Comparison of ENCODE assay signal across 14 cellular contexts in the genomic region with DNA sequence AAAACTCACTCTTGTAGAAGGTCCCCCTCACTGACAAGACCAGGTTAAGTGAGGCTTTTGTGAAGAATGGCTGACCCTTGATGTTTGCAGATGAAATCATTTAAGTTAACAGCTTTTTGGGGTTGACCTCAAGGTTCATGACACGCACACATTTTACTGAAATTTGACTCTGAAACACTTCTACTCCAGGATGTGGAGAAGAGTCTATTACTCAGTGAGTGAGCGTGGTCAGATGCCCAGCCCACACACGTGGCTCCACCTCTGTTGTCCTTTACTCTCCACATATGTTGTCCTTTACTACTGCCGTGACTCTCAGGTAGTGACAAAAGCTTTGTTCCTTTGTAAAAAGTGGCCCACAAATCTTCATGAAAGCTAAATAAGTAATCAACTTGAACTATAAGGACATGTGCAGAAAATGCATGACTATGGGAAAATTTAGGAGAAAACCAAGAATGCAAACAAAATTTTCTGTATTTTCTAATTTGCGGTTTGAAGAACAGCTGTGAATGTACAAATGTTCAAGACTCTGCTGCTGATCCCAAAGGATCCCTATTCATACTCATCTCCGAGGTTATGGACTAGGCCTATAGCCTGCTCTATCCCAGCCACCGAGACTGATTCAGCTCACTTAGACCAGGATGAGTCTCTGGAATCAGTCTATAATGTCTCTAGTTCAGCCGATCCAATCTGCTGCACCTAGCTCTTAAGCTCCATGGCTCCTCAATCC. TPM values are rescaled to one million over a fixed set of nuclear protein-coding genes. Genes with fewer than 3 reads are reported as not detected.
DNase-seq lines count a peak whose midpoint lies in the region; ATAC-seq lines count a peak whose summit lies in the region.
"Had no signal": no experiment of that assay in that cellular context is flagged by ENCODE, and none has a peak within 500 bp of the region (broad histone marks: within the 10 kb centered on the region; RNA-seq: fewer than 3 reads in every experiment).

No MANE protein-coding gene starts in this region.

- WGBS in aorta, 2 donors, result 93 to 95% methylated on average over 8 of the region's 8 CpGs

- H3K4me3 Mint-ChIP-seq in T-helper 1 cell treated with Interleukin-12 subunit alpha and Interleukin-12 subunit beta and Interleukin-4 antibody, amounts not matched to agents 30 μg/mL and 1 μg/mL, for 36 hours, result no peak overlapping the region

- intact Hi-C loops in aorta (cut with DNase I), result no loop called here

- H3K36me3 ChIP-seq in aorta (ENCODE audit: control insufficient read depth in 1 of 2, insufficient read depth in 2 of 2, low read length in 1 of 2), result no peaks in the 10 kb centered on the region

- DNase-seq in AG08396 (ENCODE audit: low spot score) (peak; percentile 14), GM04504 (ENCODE audit: low read depth) (peak; percentile 76), fibroblast of gingiva (ENCODE audit: low read depth) (peak; percentile 7), aorta (no peak)
- DNase-seq: activated naive CD4-positive, alpha-beta T cell treated with anti-CD3 and anti-CD28 coated beads, Interleukin-2, amount 50 U/mL, for 16 hours; CD8-positive, alpha-beta memory T cell; NCI-H1092; NCI-H510A; Right ventricle myocardium superior had no signal

- H3K9me3 Mint-ChIP-seq in T-helper 1 cell treated with Interleukin-12 subunit alpha and Interleukin-12 subunit beta and Interleukin-4 antibody, amounts not matched to agents 30 μg/mL and 1 μg/mL, for 36 hours, result no peaks in the 10 kb centered on the region
- H3K9me3 Mint-ChIP-seq: CD8-positive, alpha-beta memory T cell had no signal

- H3K27ac Mint-ChIP-seq in T-helper 1 cell treated with Interleukin-12 subunit alpha and Interleukin-12 subunit beta and Interleukin-4 antibody, amounts not matched to agents 30 μg/mL and 1 μg/mL, for 36 hours, result peak overlapping the region; percentile 52

- H3K27me3 Mint-ChIP-seq in T-helper 1 cell treated with Interleukin-12 subunit alpha and Interleukin-12 subunit beta and Interleukin-4 antibody, amounts not matched to agents 30 μg/mL and 1 μg/mL, for 36 hours (ENCODE audit: low read depth), result no peaks in the 10 kb centered on the region
- H3K27me3 Mint-ChIP-seq: CD8-positive, alpha-beta memory T cell had no signal

- no peaks in the 10 kb centered on the region for H3K9me3 ChIP-seq in aorta (ENCODE audit: control insufficient read depth, low read length)

- no peaks in the 10 kb centered on the region for H3K27me3 ChIP-seq in aorta (ENCODE audit: control insufficient read depth in 1 of 2, insufficient read depth in 2 of 2, low read length in 1 of 2)

- H3K4me1 Mint-ChIP-seq in T-helper 1 cell treated with Interleukin-12 subunit alpha and Interleukin-12 subunit beta and Interleukin-4 antibody, amounts not matched to agents 30 μg/mL and 1 μg/mL, for 36 hours (ENCODE audit: low read depth), result peaks cover 19% of the 10 kb centered on the region

- no peaks in the 10 kb centered on the region for H3K4me1 ChIP-seq in aorta (ENCODE audit: control insufficient read depth in 1 of 2, insufficient read depth in 2 of 2, low read length in 2 of 2)

- no peaks in the 10 kb centered on the region for H3K36me3 Mint-ChIP-seq in T-helper 1 cell treated with Interleukin-12 subunit alpha and Interleukin-12 subunit beta and Interleukin-4 antibody, amounts not matched to agents 30 μg/mL and 1 μg/mL, for 36 hours (ENCODE audit: low read depth)

- H3K27ac ChIP-seq in aorta (ENCODE audit: low read depth in 1 of 2, low read length in 2 of 2), result no peak overlapping the region

- no peak overlapping the region for H3K4me3 ChIP-seq in aorta (ENCODE audit: low read length in 2 of 2)

- ATAC-seq in aorta (ENCODE audit: low FRiP score), result no peak
- no peak for ATAC-seq in GM21529 (IDR thresholded peaks at IDR 0.05; ENCODE audit: unreplicated experiment)
- no peak for ATAC-seq in GM21528 (IDR thresholded peaks at IDR 0.05; ENCODE audit: low FRiP score, unreplicated experiment)
- no peak for ATAC-seq in GM18858 (IDR thresholded peaks at IDR 0.05; ENCODE audit: unreplicated experiment)
- ATAC-seq: esophagus mucosa had no signal

RNA-seq across cellular contexts. Expression of a gene that starts 22.4 kb away (rescaled TPM):
- total RNA-seq in aorta, result 10 to 100 TPM; 14.9 to 23.4 TPM
- polyA plus RNA-seq in aorta, result 1 to 10 TPM; 2.0 to 2.5 TPM

RNA-seq across cellular contexts. Expression of a gene that starts 22.6 kb away (rescaled TPM):
- total RNA-seq in aorta, result 100 to 1,000 TPM; 126 to 134 TPM
- polyA plus RNA-seq in aorta, result 100 to 1,000 TPM in 1 of 2 donors, 10 to 100 TPM in 1; 78.1 to 120 TPM

Comparison
In these comparisons a context has a peak if more than half of its experiments do, and no peak if none do; other contexts are left out.
1. DNase-seq: peak in AG08396 (single experiment), GM04504 (single experiment) and fibroblast of gingiva (single experiment); none in aorta (0 of 2).